ENCODE assay signal across 9 cellular contexts in genomic region chr5:122458278-122458872, GRCh38.
A peak's percentile ranks its signal among the peaks of the same experiment; 100 is the strongest.
DNase-seq lines count a peak whose midpoint lies in the region; FAIRE-seq and TF ChIP-seq lines count a peak whose summit lies in the region.
"Had no signal": no experiment of that assay in that cellular context is flagged by ENCODE, and none has a peak within 500 bp of the region (broad histone marks: within the 10 kb centered on the region; RNA-seq: fewer than 3 reads in every experiment).

No MANE protein-coding gene starts in this region.

- no peak overlapping the region; the same call in 1 of the 2 replicates for H2BK5ac ChIP-seq in H1 (ENCODE audit: low read depth, low read length)

- H3K14ac ChIP-seq in H1 (ENCODE audit: insufficient read length): no peak overlapping the region

- H2BK15ac ChIP-seq in H1 (ENCODE audit: low read length): no peak overlapping the region; the same call in 1 of the 2 replicates

- peak; percentile 58 for FAIRE-seq in H1 (lab: Jason Lieb, UNC)

- POLR2A ChIA-PET in H1 (lab: Charles Lee; ENCODE audit: partially characterized antibody): interaction anchor here (1.4 kb wide), 1 partner anchor 14 kb away, joined by 3 read pairs; no protein-coding TSS in a partner anchor

- H4K8ac ChIP-seq in H1 (ENCODE audit: extremely low read depth, insufficient read depth, low read length): no peak overlapping the region

- no peaks in the 10 kb centered on the region for H3K9me3 ChIP-seq in MG63
- H3K9me3 ChIP-seq in H1 (ENCODE audit: insufficient read depth in 2 of 2, low read depth in 1 of 2, low read length in 1 of 2): no peaks in the 10 kb centered on the region
- H3K9me3 ChIP-seq in testis: no peaks in the 10 kb centered on the region

- H4K5ac ChIP-seq in H1 (ENCODE audit: insufficient read length, low read depth, low read length): no peak overlapping the region

- H3K36me3 ChIP-seq in MG63 (no peaks in the 10 kb centered on the region), H1 (ENCODE audit: control insufficient read depth in 2 of 4, insufficient read depth in 4 of 4, low read length in 3 of 4) (no peaks in the 10 kb centered on the region), testis (ENCODE audit: low read depth, missing control alignments) (no peaks in the 10 kb centered on the region)

- TF ChIP-seq POLR2A in H1 (IDR thresholded peaks at IDR 0.05; ENCODE audit: control extremely low read depth in 1 of 2, low read depth in 2 of 2, low read length in 2 of 2): no peak
- TF ChIP-seq POLR2A in testis (IDR thresholded peaks at IDR 0.05): no peak

- no peaks in the 10 kb centered on the region for H4K20me1 ChIP-seq in H1 (replicated peaks in 1 of 2; ENCODE audit: control insufficient read depth in 1 of 2, insufficient read depth in 2 of 2, low read length in 2 of 2)

- H3K23me2 ChIP-seq in H1 (ENCODE audit: low read depth, low read length): no peaks in the 10 kb centered on the region

- no peak overlapping the region for H2BK120ac ChIP-seq in H1 (replicated peaks; ENCODE audit: low read depth, low read length)

- H3K4me1 ChIP-seq in H1 (replicated peaks in 1 of 4; ENCODE audit: control insufficient read depth in 3 of 4, insufficient read depth in 4 of 4, low read length in 3 of 4) (no peaks in the 10 kb centered on the region; a peak in 1 of 7 replicates), testis (peaks cover 4% of the 10 kb centered on the region)

- H3K4ac ChIP-seq in H1 (replicated peaks; ENCODE audit: insufficient read length, low read depth, low read length): no peak overlapping the region

- intact Hi-C loops in testis (cut with DNase I; ENCODE audit: low total_unique reads): no loop called here

- CTCF ChIA-PET in H1 (lab: Charles Lee; ENCODE audit: partially characterized antibody): interaction anchor here (0.6 to 3.4 kb wide), 24 partner anchors 10 to 887 kb away, joined by 3 to 25 read pairs (median 4); no protein-coding TSS in a partner anchor

- H3K9ac ChIP-seq in H1 (replicated peaks in 1 of 4; ENCODE audit: extremely low read depth in 1 of 4, low read depth in 3 of 4, low read length in 3 of 4): no peak overlapping the region

- peak; percentile 29 for DNase-seq in NCI-H2171 treated with DMSO at 0.1 percent for 48 hours (lab: John Stamatoyannopoulos, UW)
- DNase-seq in NCI-H2171 (lab: John Stamatoyannopoulos, UW): no peak
- DNase-seq in H4 (ENCODE audit: low spot score): peak; percentile 46
- DNase-seq in MG63: peak; percentile 13
- DNase-seq in H1 (ENCODE audit: low read depth in 1 of 2, low spot score in 2 of 2): no peak
- DNase-seq in testis: no peak
- DNase-seq in midbrain (lab: John Stamatoyannopoulos, UW): no peak
- no peak for DNase-seq in activated gamma-delta T cell treated with Interleukin-2 at 50 U/mL for 16 hours
- DNase-seq: activated naive CD8-positive, alpha-beta T cell treated with anti-CD3 and anti-CD28 coated beads, Interleukin-2, amount 10 ng/mL, durations not matched to agents 7 days and 5 days had no signal

- H4K91ac ChIP-seq in H1 (replicated peaks; ENCODE audit: insufficient read length, low read length): no peak overlapping the region

- H3K27ac ChIP-seq in H1 (ENCODE audit: low read depth, low read length): no peak overlapping the region
- H3K27ac ChIP-seq in testis: no peak overlapping the region

- H3K4me3 ChIP-seq in MG63: no peak overlapping the region
- H3K4me3 ChIP-seq in H1 (ENCODE audit: extremely low read depth in 1 of 4, insufficient read depth in 2 of 4, low read depth in 3 of 4, low read length in 4 of 4): no peak overlapping the region
- H3K4me3 ChIP-seq in testis: no peak overlapping the region

- no peak overlapping the region for H2AFZ ChIP-seq in H1 (ENCODE audit: low read length)

- H3K27me3 ChIP-seq in MG63 (peaks cover 8% of the 10 kb centered on the region), H1 (replicated peaks in 1 of 4; ENCODE audit: control insufficient read depth in 3 of 4, extremely low read depth in 1 of 4, insufficient read depth in 3 of 4, low read length in 3 of 4) (no peaks in the 10 kb centered on the region), testis (no peaks in the 10 kb centered on the region)

- no peak overlapping the region for H3K4me2 ChIP-seq in H1 (ENCODE audit: insufficient read depth in 1 of 2, low read depth in 2 of 2, low read length in 2 of 2)

- no peak overlapping the region for H2BK12ac ChIP-seq in H1 (ENCODE audit: low read depth, low read length)

- peak; percentile 49 to 66 for TF ChIP-seq RAD21 in H1 (IDR thresholded peaks at IDR 0.05 in 1 of 2, conservative IDR thresholded peaks at IDR 0.05 in 1 of 2; ENCODE audit: low read depth in 2 of 2, low read length in 2 of 2)

- no peak overlapping the region for H3K23ac ChIP-seq in H1 (ENCODE audit: insufficient read length)

- TF ChIP-seq CTCF in H1 (IDR thresholded peaks at IDR 0.05; ENCODE audit: control extremely low read depth in 1 of 3, insufficient read depth in 1 of 3, low read depth in 1 of 3, low read length in 3 of 3) (peak in 2 of 3 experiments; percentile 35 to 60; a peak in 2 of 4 replicates), testis (IDR thresholded peaks at IDR 0.05) (peak in 2 of 3 experiments; percentile 22 to 37)

- no peaks in the 10 kb centered on the region for H3K79me1 ChIP-seq in H1 (ENCODE audit: low read depth, low read length)

- no peak for TF ChIP-seq EP300 in H1 (IDR thresholded peaks at IDR 0.05; ENCODE audit: borderline replicate concordance in 1 of 2, low read depth in 2 of 2, low read length in 2 of 2)

- H2AK5ac ChIP-seq in H1 (ENCODE audit: low read depth, low read length): no peak overlapping the region

- no peak overlapping the region; the same call in 1 of the 2 replicates for H2BK20ac ChIP-seq in H1 (ENCODE audit: low read length)

- 77% methylated on average over 8 of the region's 8 CpGs; no CpG with 5 or more reads in 1 of the 2 experiments for WGBS in H1 (ENCODE audit: extremely low coverage in 1 of 2, insufficient coverage in 1 of 2, insufficient read length in 1 of 2, insufficient replicate concordance in 2 of 2, low coverage in 1 of 2, low lambda C conversion rate in 2 of 2, missing lambda C conversion rate in 1 of 2), 2 experiments
- WGBS in testis, 2 donors: 81 to 91% methylated on average over 8 of the region's 8 CpGs

- 0 out of 2 replicates have a peak overlapping the region, but pooled peaks have one; percentile 7 for H3K18ac ChIP-seq in H1 (ENCODE audit: extremely low read depth, low read length)

- no peak overlapping the region for H3K56ac ChIP-seq in H1 (replicated peaks; ENCODE audit: insufficient read length, low read depth, low read length)

- no peaks in the 10 kb centered on the region for H3K79me2 ChIP-seq in H1 (ENCODE audit: control insufficient read depth in 1 of 2, insufficient read depth in 2 of 2, low read length in 2 of 2)

TF ChIP-seq in H1, 55 proteins besides CTCF, POLR2A, EP300 and RAD21:
- TF ChIP-seq POLR2AphosphoS5 (IDR thresholded peaks at IDR 0.05; ENCODE audit: low read depth, low read length) (no peak), GTF2F1 (IDR thresholded peaks at IDR 0.05; ENCODE audit: borderline replicate concordance, low read depth, low read length) (no peak), JUND (IDR thresholded peaks at IDR 0.05; ENCODE audit: low read length) (no peak)
TF ChIP-seq in H1: peak in this region for 0.

Comparison
In these comparisons a context has a peak if more than half of its experiments do, and no peak if none do; other contexts are left out.
1. DNase-seq: peak in NCI-H2171 treated with DMSO at 0.1 percent for 48 hours (single experiment), H4 (single experiment) and MG63 (single experiment); none in NCI-H2171 (single experiment), H1 (0 of 2), testis (single experiment), midbrain (single experiment) and activated gamma-delta T cell treated with Interleukin-2 at 50 U/mL for 16 hours (single experiment).